8 cellular contexts compared by ENCODE assay signal in genomic region chr10:125060851-125061556, GRCh38.
DNase-seq lines count a peak whose midpoint lies in the region; ATAC-seq lines count a peak whose summit lies in the region.

No MANE protein-coding gene starts in this region.

- CTCF ChIA-PET in activated CD4-positive, alpha-beta T cell treated with anti-CD3 and anti-CD28 coated beads, Interleukin-2, amount 10 ng/mL, durations not matched to agents 7 days and 5 days (lab: Charles Lee): no interaction called here

- peaks cover 17% of the 10 kb centered on the region for H3K4me1 Mint-ChIP-seq in activated CD4-positive, alpha-beta T cell treated with anti-CD3 and anti-CD28 coated beads, Interleukin-2, amount 10 ng/mL, durations not matched to agents 7 days and 5 days

- POLR2A ChIA-PET in activated CD4-positive, alpha-beta T cell treated with anti-CD3 and anti-CD28 coated beads, Interleukin-2, amount 10 ng/mL, durations not matched to agents 7 days and 5 days (lab: Charles Lee): no interaction called here

- H3K9me3 ChIP-seq in MG63 (peaks cover 5% of the 10 kb centered on the region; the same call in 1 of the 2 replicates), mucosa of rectum (ENCODE audit: control insufficient read depth in 2 of 2, low read length in 2 of 2) (no peaks in the 10 kb centered on the region), stomach smooth muscle (ENCODE audit: control insufficient read depth in 2 of 2, low read length in 2 of 2) (no peaks in the 10 kb centered on the region)

- H3K36me3 ChIP-seq in MG63 (peaks cover 66% of the 10 kb centered on the region), mucosa of rectum (ENCODE audit: control insufficient read depth in 2 of 2, insufficient read depth in 2 of 2, low read length in 2 of 2) (peaks cover under 1 to 5% of the 10 kb centered on the region in 2 donors), stomach smooth muscle (ENCODE audit: control insufficient read depth in 2 of 2, insufficient read depth in 2 of 2, low read length in 2 of 2) (no peaks in the 10 kb centered on the region)

- no peaks in the 10 kb centered on the region for H3K9me3 Mint-ChIP-seq in activated CD4-positive, alpha-beta T cell treated with anti-CD3 and anti-CD28 coated beads, Interleukin-2, amount 10 ng/mL, durations not matched to agents 7 days and 5 days

- no peak overlapping the region for H3K27ac Mint-ChIP-seq in activated CD4-positive, alpha-beta T cell treated with anti-CD3 and anti-CD28 coated beads, Interleukin-2, amount 10 ng/mL, durations not matched to agents 7 days and 5 days

- H3K4me3 ChIP-seq in MG63 (no peak overlapping the region), mucosa of rectum (ENCODE audit: low read length in 2 of 2) (no peak overlapping the region), stomach smooth muscle (ENCODE audit: low read length in 2 of 2) (peak overlapping the region; percentile 15 to 52)

- peak overlapping the region; percentile 58 to 69 for H3K27ac ChIP-seq in mucosa of rectum (ENCODE audit: low read depth in 2 of 2, low read length in 2 of 2)
- peak overlapping the region; percentile 66 for H3K27ac ChIP-seq in stomach smooth muscle (ENCODE audit: low read length)

- ATAC-seq in esophagus mucosa (peak; percentile 45), HG03342 (IDR thresholded peaks at IDR 0.05; ENCODE audit: unreplicated experiment) (no peak), GM19397 (IDR thresholded peaks at IDR 0.05; ENCODE audit: unreplicated experiment) (no peak)

- DNase-seq in GM04503 (ENCODE audit: low read depth): peak; percentile 90
- DNase-seq in MG63: peak; percentile 46
- DNase-seq in activated CD4-positive, alpha-beta T cell treated with anti-CD3 and anti-CD28 coated beads, Interleukin-2, amount 10 ng/mL, durations not matched to agents 7 days and 5 days: peak; percentile 44

- H3K4me1 ChIP-seq in mucosa of rectum (ENCODE audit: control insufficient read depth in 2 of 2, insufficient read depth in 2 of 2, low read length in 2 of 2): peaks cover 52 to 67% of the 10 kb centered on the region in 2 donors
- H3K4me1 ChIP-seq in stomach smooth muscle (ENCODE audit: control insufficient read depth, insufficient read depth, low read length): peaks cover 94% of the 10 kb centered on the region

- H3K27me3 ChIP-seq in MG63 (no peaks in the 10 kb centered on the region), mucosa of rectum (ENCODE audit: control insufficient read depth in 2 of 2, insufficient read depth in 2 of 2, low read length in 2 of 2) (no peaks in the 10 kb centered on the region), stomach smooth muscle (ENCODE audit: control insufficient read depth in 1 of 2, insufficient read depth in 2 of 2, low read length in 2 of 2) (no peaks in the 10 kb centered on the region)

- no peaks in the 10 kb centered on the region for H3K36me3 Mint-ChIP-seq in activated CD4-positive, alpha-beta T cell treated with anti-CD3 and anti-CD28 coated beads, Interleukin-2, amount 10 ng/mL, durations not matched to agents 7 days and 5 days (ENCODE audit: low read depth)

- H3K4me3 Mint-ChIP-seq in activated CD4-positive, alpha-beta T cell treated with anti-CD3 and anti-CD28 coated beads, Interleukin-2, amount 10 ng/mL, durations not matched to agents 7 days and 5 days: no peak overlapping the region

- H3K27me3 Mint-ChIP-seq in activated CD4-positive, alpha-beta T cell treated with anti-CD3 and anti-CD28 coated beads, Interleukin-2, amount 10 ng/mL, durations not matched to agents 7 days and 5 days: peaks cover 16% of the 10 kb centered on the region

- H3K9ac ChIP-seq in mucosa of rectum (ENCODE audit: low read depth in 1 of 2, low read length in 2 of 2) (peak overlapping the region; percentile 20 to 39), stomach smooth muscle (ENCODE audit: low read length in 2 of 2) (peak overlapping the region in 1 of 2 donors; percentile 13)

Comparison
In these comparisons a context has a peak if more than half of its experiments do, and no peak if none do; other contexts are left out.
1. H3K4me3 ChIP-seq: peak in stomach smooth muscle (2 of 2); none in MG63 (single experiment) and mucosa of rectum (0 of 2).
2. Peak in every context shown above with its lines, with median percentiles within 50 percentile points of each other: DNase-seq.